ENCODE assay signal across 8 cellular contexts in the genomic region with DNA sequence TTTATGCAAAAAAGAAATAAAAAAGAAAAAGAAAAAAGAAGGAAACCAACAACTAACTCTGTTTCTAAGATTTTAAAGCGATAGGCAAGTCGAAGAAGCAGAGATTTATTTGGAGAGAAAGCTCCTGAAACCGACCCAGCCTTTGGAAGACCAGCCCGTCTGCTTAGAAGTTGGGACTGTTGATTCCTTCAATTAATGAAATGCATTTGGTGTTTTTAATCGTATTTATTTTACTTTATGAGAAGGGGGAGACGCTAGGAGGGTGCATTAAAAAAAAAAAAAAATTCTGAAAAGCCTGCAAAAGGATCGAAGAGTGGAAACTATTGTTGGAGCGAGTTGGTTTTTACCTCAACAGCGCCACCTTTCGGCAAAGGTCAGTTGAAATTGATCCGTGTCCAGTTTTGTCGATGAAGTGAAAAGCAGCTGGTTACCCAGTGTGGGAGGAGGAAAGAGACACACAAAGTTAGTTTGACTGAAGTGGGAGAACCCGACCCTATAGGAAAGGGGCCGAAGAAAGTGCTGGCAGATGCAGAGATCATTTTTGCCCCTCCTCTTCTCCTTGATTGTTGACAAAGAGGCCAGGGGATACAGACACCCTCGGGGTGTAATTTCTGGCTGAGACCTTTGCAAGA. TPM values are rescaled to one million over a fixed set of nuclear protein-coding genes. Genes with fewer than 3 reads are reported as not detected.
DNase-seq lines count a peak whose midpoint lies in the region; ATAC-seq and TF ChIP-seq lines count a peak whose summit lies in the region.

No MANE protein-coding gene starts in this region.

- ATAC-seq in activated CD8-positive, alpha-beta T cell treated with anti-CD3 and anti-CD28 coated beads for 36 hours = peak; percentile 24
- ATAC-seq in effector memory CD8-positive, alpha-beta T cell (replicated peaks) = peak; percentile 6
- no peak for ATAC-seq in HG03378 (IDR thresholded peaks at IDR 0.05; ENCODE audit: unreplicated experiment)

- peak; percentile 63 for TF ChIP-seq CTCF in GM20000 (IDR thresholded peaks at IDR 0.05; ENCODE audit: extremely low read depth, missing control alignments)
- peak; percentile 81 for TF ChIP-seq CTCF in activated CD8-positive, alpha-beta T cell treated with anti-CD3 and anti-CD28 coated beads for 36 hours (IDR thresholded peaks at IDR 0.05)

- in situ Hi-C loops in ACHN (cut with HindIII; ENCODE audit: low pct_ligation_motif_present, low pct_unique_long_range_greater_than_20kb, low sequenced_read_pairs) = no loop called here

- no peaks in the 10 kb centered on the region for H3K36me3 Mint-ChIP-seq in activated CD8-positive, alpha-beta T cell treated with anti-CD3 and anti-CD28 coated beads for 36 hours (ENCODE audit: low read depth)
- peaks cover 40% of the 10 kb centered on the region for H3K36me3 Mint-ChIP-seq in effector memory CD8-positive, alpha-beta T cell (ENCODE audit: insufficient read depth)

- H3K27me3 Mint-ChIP-seq in activated CD8-positive, alpha-beta T cell treated with anti-CD3 and anti-CD28 coated beads for 36 hours = peaks cover 48% of the 10 kb centered on the region
- H3K27me3 Mint-ChIP-seq in effector memory CD8-positive, alpha-beta T cell = no peaks in the 10 kb centered on the region

- intact Hi-C loops in activated CD8-positive, alpha-beta T cell treated with anti-CD3 and anti-CD28 coated beads for 36 hours (cut with micrococcal nuclease) = loop anchor here (5.0 to 10.0 kb wide), 4 partner anchors 517 to 1477 kb away; no protein-coding TSS in a partner anchor

- no peaks in the 10 kb centered on the region for H3K9me3 Mint-ChIP-seq in activated CD8-positive, alpha-beta T cell treated with anti-CD3 and anti-CD28 coated beads for 36 hours
- H3K9me3 Mint-ChIP-seq in effector memory CD8-positive, alpha-beta T cell = no peaks in the 10 kb centered on the region

- POLR2A ChIA-PET in activated CD8-positive, alpha-beta T cell treated with anti-CD3 and anti-CD28 coated beads for 36 hours (lab: Charles Lee) = interaction anchor here (0.6 to 0.7 kb wide), 2 partner anchors 978 to 1299 kb away, joined by 3 read pairs; no protein-coding TSS in a partner anchor

- H3K4me3 Mint-ChIP-seq in activated CD8-positive, alpha-beta T cell treated with anti-CD3 and anti-CD28 coated beads for 36 hours = peak overlapping the region; percentile 78
- H3K4me3 Mint-ChIP-seq in effector memory CD8-positive, alpha-beta T cell = peak overlapping the region; percentile 92 to 98

- H3K4me1 Mint-ChIP-seq in activated CD8-positive, alpha-beta T cell treated with anti-CD3 and anti-CD28 coated beads for 36 hours (ENCODE audit: low read depth) = peaks cover 28% of the 10 kb centered on the region
- H3K4me1 Mint-ChIP-seq in effector memory CD8-positive, alpha-beta T cell (ENCODE audit: low read depth in 2 of 2) = peaks cover 14 to 28% of the 10 kb centered on the region in 2 donors

- H3K27ac Mint-ChIP-seq in activated CD8-positive, alpha-beta T cell treated with anti-CD3 and anti-CD28 coated beads for 36 hours = peak overlapping the region; percentile 79
- peak overlapping the region; percentile 90 to 93 for H3K27ac Mint-ChIP-seq in effector memory CD8-positive, alpha-beta T cell

- CTCF ChIA-PET in activated CD8-positive, alpha-beta T cell treated with anti-CD3 and anti-CD28 coated beads for 36 hours (lab: Charles Lee) = interaction anchor here (0.6 to 2.2 kb wide), 20 partner anchors 11 to 1124 kb away, joined by 3 to 7 read pairs (median 4); no protein-coding TSS in a partner anchor

- DNase-seq in ACHN = peak; percentile 68
- peak; percentile 77 for DNase-seq in GM20000 (ENCODE audit: low spot score)
- peak; percentile 81 for DNase-seq in NCI-H510A treated with DMSO at 0.1 percent for 48 hours (lab: John Stamatoyannopoulos, UW)
- DNase-seq in activated CD8-positive, alpha-beta T cell treated with anti-CD3 and anti-CD28 coated beads for 36 hours = peak; percentile 86
- peak; percentile 85 to 90 (median 87) for DNase-seq in effector memory CD8-positive, alpha-beta T cell
- peak; percentile 78 to 91 for DNase-seq in lung microvascular endothelial cell (ENCODE audit: low read depth in 2 of 2)
- peak; percentile 54 to 75 (median 71) for DNase-seq in stimulated activated CD4-positive, alpha-beta T cell treated with anti-CD3 and anti-CD28 coated beads, TNF-alpha, amount 100 ng/mL, for 1 hour (ENCODE audit: low read depth in 3 of 3, low spot score in 1 of 3)

RNA-seq across cellular contexts. Expression of a gene that starts 1.6 kb away (rescaled TPM):
- total RNA-seq in activated CD8-positive, alpha-beta T cell treated with anti-CD3 and anti-CD28 coated beads for 36 hours = 10 to 100 TPM; 17.4 to 18.6 TPM
- total RNA-seq in lung microvascular endothelial cell = 23.8 and 70.0 TPM in 2 replicates
